Comparison of ENCODE assay signal across 8 cellular contexts in genomic region chr4:105708376-105709080, GRCh38. TPM values are rescaled to one million over a fixed set of nuclear protein-coding genes. Genes with fewer than 3 reads are reported as not detected.
A peak's percentile ranks its signal among the peaks of the same experiment; 100 is the strongest.
DNase-seq lines count a peak whose midpoint lies in the region; ATAC-seq, FAIRE-seq and TF ChIP-seq lines count a peak whose summit lies in the region.

GSTCD (plus strand) TSS chr4:105708784; CDS start chr4:105717614, 8,830 bp downstream.
INTS12 (minus strand) TSS chr4:105708689; CDS start chr4:105700005, 8,684 bp downstream.

- BruUV-seq in OCI-LY7 (replicated peaks; lab: Mats Ljungman, UMichigan): no TSS peak

- DNase-seq in D721Med (ENCODE audit: insufficient read length, low spot score) (peak; percentile 44), HuH-7.5 (ENCODE audit: low spot score) (peak; percentile 49), OCI-LY7 (ENCODE audit: low spot score) (peak; percentile 93), activated T-cell treated with anti-CD3 and anti-CD28 coated beads for 24 hours (ENCODE audit: low read depth) (peak; percentile 90), epidermal melanocyte (ENCODE audit: insufficient read length, low spot score) (peak; percentile 84), middle frontal gyrus (ENCODE audit: extremely low spot score, low spot score) (peak; percentile 83)
- peak; percentile 74 to 88 for DNase-seq in stimulated activated CD8-positive, alpha-beta memory T cell treated with anti-CD3 and anti-CD28 coated beads, Interleukin-2, amount 100 ng/mL, for 48 hours (ENCODE audit: low read depth in 2 of 2)

- H2AFZ ChIP-seq in OCI-LY7 (ENCODE audit: low read length): peak within 1 kb of the TSS; percentile 69

- CTCF ChIA-PET in OCI-LY7 (lab: Charles Lee; ENCODE audit: unreplicated experiment): interaction anchor here (0.8 kb wide), 1 partner anchor 9 kb away, joined by 5 read pairs; no protein-coding TSS in a partner anchor

- H3K9me3 ChIP-seq in OCI-LY7 (ENCODE audit: low read length): no peaks in the 10 kb centered on the region

- no peaks in the 10 kb centered on the region for H3K9me2 ChIP-seq in OCI-LY7 (ENCODE audit: insufficient read depth, low read length)

- H3K4me2 ChIP-seq in OCI-LY7 (ENCODE audit: low read length): peak within 1 kb of the TSS; percentile 83

- 0 out of 2 replicates have a peak, but pooled peaks cover 3% of the 10 kb centered on the region for H3K36me3 ChIP-seq in OCI-LY7 (ENCODE audit: insufficient read depth, low read length)

- ATAC-seq in GM21526 (IDR thresholded peaks at IDR 0.05; ENCODE audit: low FRiP score, unreplicated experiment): peak; percentile 75

- FAIRE-seq in D721Med (lab: Jason Lieb, UNC): no peak

- peaks cover 55% of the 10 kb centered on the region for H3K79me2 ChIP-seq in OCI-LY7 (ENCODE audit: insufficient read depth, low read depth, low read length)

- POLR2A ChIA-PET in OCI-LY7 (lab: Charles Lee): interaction anchor here (1.0 kb wide), 1 partner anchor 9 kb away, joined by 5 read pairs; no protein-coding TSS in a partner anchor

- no peaks in the 10 kb centered on the region for H4K20me1 ChIP-seq in OCI-LY7 (ENCODE audit: insufficient read depth, low read length)

- no peak for TF ChIP-seq CTCF in D721Med (IDR thresholded peaks at IDR 0.05; ENCODE audit: insufficient read depth, missing control alignments)
- no peak for TF ChIP-seq CTCF in OCI-LY7 (conservative IDR thresholded peaks at IDR 0.05; ENCODE audit: low read length)

- H3K4me1 ChIP-seq in OCI-LY7 (ENCODE audit: insufficient read depth, low read length, poor library complexity, severe bottlenecking): peaks cover 19% of the 10 kb centered on the region

- peak within 1 kb of the TSS; percentile 90 for H3K4me3 ChIP-seq in OCI-LY7 (ENCODE audit: low read depth, low read length, poor library complexity, severe bottlenecking)

- H3K27ac ChIP-seq in OCI-LY7 (ENCODE audit: low read depth, low read length, poor library complexity, severe bottlenecking): peak within 1 kb of the TSS; percentile 43

- intact Hi-C loops in OCI-LY7 (cut with micrococcal nuclease; ENCODE audit: unreplicated experiment): loop anchor here (1.0 kb wide), 1 partner anchor 235 kb away; no protein-coding TSS in a partner anchor

RNA-seq across cellular contexts. Expression of gene GSTCD, which starts in this region (rescaled TPM):
- 20.2 and 24.0 TPM in 2 replicates for total RNA-seq in OCI-LY7 (2014; rRNA removed; shearing (Covaris generic))
- total RNA-seq in OCI-LY7 (2022): 22.3 and 25.0 TPM in 2 replicates

RNA-seq across cellular contexts. Expression of gene INTS12, which starts in this region (rescaled TPM):
- 10.0 and 14.4 TPM in 2 replicates for total RNA-seq in OCI-LY7 (2014; rRNA removed; shearing (Covaris generic))
- 19.4 and 20.0 TPM in 2 replicates for total RNA-seq in OCI-LY7 (2022)

Comparison
In these comparisons a context has a peak if more than half of its experiments do, and no peak if none do; other contexts are left out.
1. Peak in every context shown above with its lines: DNase-seq, ATAC-seq, H3K4me3 ChIP-seq and H3K27ac ChIP-seq.